Comparison of ENCODE assay signal across 29 cellular contexts in genomic region chr9:21205204-21205603, GRCh38. TPM values are rescaled to one million over a fixed set of nuclear protein-coding genes. Genes with fewer than 3 reads are reported as not detected.
A peak's percentile ranks its signal among the peaks of the same experiment; 100 is the strongest.
DNase-seq lines count a peak whose midpoint lies in the region; ATAC-seq and TF ChIP-seq lines count a peak whose summit lies in the region.
"Had no signal": no experiment of that assay in that cellular context is flagged by ENCODE, and none has a peak within 500 bp of the region (broad histone marks: within the 10 kb centered on the region; RNA-seq: fewer than 3 reads in every experiment).

No MANE protein-coding gene starts in this region.

- DNase-seq in activated CD8-positive, alpha-beta T cell treated with anti-CD3 and anti-CD28 coated beads for 36 hours: no peak
- no peak for DNase-seq in activated CD8-positive, alpha-beta T cell treated with anti-CD3 and anti-CD28 coated beads, Interleukin-2, amount 10 ng/mL, durations not matched to agents 7 days and 5 days
- no peak for DNase-seq in stimulated activated naive CD8-positive, alpha-beta T cell treated with anti-CD3 and anti-CD28 coated beads, Interleukin-15, Interleukin-2, amounts not matched to agents 100 U/mL and 50 U/mL, for 24 hours
- DNase-seq in stimulated activated naive CD8-positive, alpha-beta T cell treated with anti-CD3 and anti-CD28 coated beads, Interleukin-15, amount 100 ng/mL, for 72 hours: no peak
- DNase-seq in stimulated activated effector memory CD8-positive, alpha-beta T cell treated with anti-CD3 and anti-CD28 coated beads, Interleukin-12 subunit alpha, Interleukin-12 subunit beta, amount 100 ng/mL, for 72 hours (ENCODE audit: low spot score in 2 of 2): no peak
- DNase-seq in kidney glomerular epithelial cell (lab: John Stamatoyannopoulos, UW): no peak
- DNase-seq in esophagus squamous epithelium (lab: John Stamatoyannopoulos, UW): no peak
- DNase-seq: 8988T; ACHN; BE2C; C1 segment of cervical spinal cord; CD4-positive, alpha-beta memory T cell; CD4-positive, CD25-positive, alpha-beta regulatory T cell; CD8-positive, alpha-beta memory T cell; COR-L47; DMS 273 treated with DMSO at 0.1 percent for 48 hours; DMS153; DMS53; DMS79; DND-41; EL; GDM1 had no signal

- H3K27me3 Mint-ChIP-seq in activated CD8-positive, alpha-beta T cell treated with anti-CD3 and anti-CD28 coated beads for 36 hours: peaks cover 5% of the 10 kb centered on the region
- H3K27me3 Mint-ChIP-seq in activated CD8-positive, alpha-beta T cell treated with anti-CD3 and anti-CD28 coated beads, Interleukin-2, amount 10 ng/mL, durations not matched to agents 7 days and 5 days (ENCODE audit: low read depth): peaks cover 26% of the 10 kb centered on the region
- peaks cover 7% of the 10 kb centered on the region for H3K27me3 Mint-ChIP-seq in stimulated activated naive CD8-positive, alpha-beta T cell treated with anti-CD3 and anti-CD28 coated beads, Interleukin-15, amount 100 ng/mL, for 72 hours
- H3K27me3 Mint-ChIP-seq in activated T-helper 17 cell treated with anti-CD3 and anti-CD28 coated beads, Interleukin-2, amount 50 U/mL, for 72 hours: peaks cover 20% of the 10 kb centered on the region

- no peak overlapping the region for H3K27ac ChIP-seq in esophagus squamous epithelium
- H3K27ac ChIP-seq: BLaER1 had no signal

- H3K9me3 ChIP-seq in esophagus squamous epithelium: no peaks in the 10 kb centered on the region
- H3K9me3 ChIP-seq: BE2C had no signal

- TF ChIP-seq POLR2A in esophagus squamous epithelium (IDR thresholded peaks at IDR 0.05): no peak

- peak; percentile 42 for ATAC-seq in activated CD8-positive, alpha-beta T cell treated with anti-CD3 and anti-CD28 coated beads for 36 hours
- ATAC-seq in activated CD8-positive, alpha-beta T cell treated with anti-CD3 and anti-CD28 coated beads, Interleukin-2, amount 10 ng/mL, durations not matched to agents 7 days and 5 days: no peak
- ATAC-seq in stimulated activated naive CD8-positive, alpha-beta T cell treated with anti-CD3 and anti-CD28 coated beads, Interleukin-15, Interleukin-2, amounts not matched to agents 100 U/mL and 50 U/mL, for 24 hours: peak; percentile 49
- no peak for ATAC-seq in stimulated activated naive CD8-positive, alpha-beta T cell treated with anti-CD3 and anti-CD28 coated beads, Interleukin-15, amount 100 ng/mL, for 72 hours
- ATAC-seq in activated T-helper 17 cell treated with anti-CD3 and anti-CD28 coated beads, Interleukin-2, amount 50 U/mL, for 72 hours (replicated peaks): peak; percentile 62
- ATAC-seq in stimulated activated effector memory CD8-positive, alpha-beta T cell treated with anti-CD3 and anti-CD28 coated beads, Interleukin-12 subunit alpha, Interleukin-12 subunit beta, amount 100 ng/mL, for 72 hours: peak; percentile 86
- ATAC-seq: GM12878 had no signal

- no peak for TF ChIP-seq CTCF in activated CD8-positive, alpha-beta T cell treated with anti-CD3 and anti-CD28 coated beads for 36 hours (IDR thresholded peaks at IDR 0.05)
- TF ChIP-seq CTCF in esophagus squamous epithelium (IDR thresholded peaks at IDR 0.05): no peak

- peaks cover 5% of the 10 kb centered on the region for H3K4me1 Mint-ChIP-seq in activated CD8-positive, alpha-beta T cell treated with anti-CD3 and anti-CD28 coated beads for 36 hours (ENCODE audit: low read depth)
- H3K4me1 Mint-ChIP-seq in activated CD8-positive, alpha-beta T cell treated with anti-CD3 and anti-CD28 coated beads, Interleukin-2, amount 10 ng/mL, durations not matched to agents 7 days and 5 days (ENCODE audit: low read depth): no peaks in the 10 kb centered on the region
- H3K4me1 Mint-ChIP-seq in stimulated activated naive CD8-positive, alpha-beta T cell treated with anti-CD3 and anti-CD28 coated beads, Interleukin-15, amount 100 ng/mL, for 72 hours: peaks cover 5% of the 10 kb centered on the region
- H3K4me1 Mint-ChIP-seq in activated T-helper 17 cell treated with anti-CD3 and anti-CD28 coated beads, Interleukin-2, amount 50 U/mL, for 72 hours: no peaks in the 10 kb centered on the region
- no peaks in the 10 kb centered on the region for H3K4me1 Mint-ChIP-seq in stimulated activated effector memory CD8-positive, alpha-beta T cell treated with anti-CD3 and anti-CD28 coated beads, Interleukin-12 subunit alpha, Interleukin-12 subunit beta, amount 100 ng/mL, for 72 hours
- H3K4me1 Mint-ChIP-seq: CD4-positive, alpha-beta memory T cell; CD4-positive, CD25-positive, alpha-beta regulatory T cell; CD8-positive, alpha-beta memory T cell had no signal

- H3K9me3 Mint-ChIP-seq in activated CD8-positive, alpha-beta T cell treated with anti-CD3 and anti-CD28 coated beads for 36 hours: peaks cover 3% of the 10 kb centered on the region
- H3K9me3 Mint-ChIP-seq in activated CD8-positive, alpha-beta T cell treated with anti-CD3 and anti-CD28 coated beads, Interleukin-2, amount 10 ng/mL, durations not matched to agents 7 days and 5 days (ENCODE audit: insufficient read depth): no peaks in the 10 kb centered on the region
- H3K9me3 Mint-ChIP-seq in stimulated activated naive CD8-positive, alpha-beta T cell treated with anti-CD3 and anti-CD28 coated beads, Interleukin-15, amount 100 ng/mL, for 72 hours: no peaks in the 10 kb centered on the region
- H3K9me3 Mint-ChIP-seq in activated T-helper 17 cell treated with anti-CD3 and anti-CD28 coated beads, Interleukin-2, amount 50 U/mL, for 72 hours: no peaks in the 10 kb centered on the region
- H3K9me3 Mint-ChIP-seq in stimulated activated effector memory CD8-positive, alpha-beta T cell treated with anti-CD3 and anti-CD28 coated beads, Interleukin-12 subunit alpha, Interleukin-12 subunit beta, amount 100 ng/mL, for 72 hours: no peaks in the 10 kb centered on the region

- H3K36me3 Mint-ChIP-seq in activated CD8-positive, alpha-beta T cell treated with anti-CD3 and anti-CD28 coated beads for 36 hours (ENCODE audit: low read depth): no peaks in the 10 kb centered on the region
- H3K36me3 Mint-ChIP-seq in activated CD8-positive, alpha-beta T cell treated with anti-CD3 and anti-CD28 coated beads, Interleukin-2, amount 10 ng/mL, durations not matched to agents 7 days and 5 days (ENCODE audit: low read depth): no peaks in the 10 kb centered on the region
- H3K36me3 Mint-ChIP-seq in activated T-helper 17 cell treated with anti-CD3 and anti-CD28 coated beads, Interleukin-2, amount 50 U/mL, for 72 hours (ENCODE audit: low read depth): no peaks in the 10 kb centered on the region
- H3K36me3 Mint-ChIP-seq in stimulated activated effector memory CD8-positive, alpha-beta T cell treated with anti-CD3 and anti-CD28 coated beads, Interleukin-12 subunit alpha, Interleukin-12 subunit beta, amount 100 ng/mL, for 72 hours: no peaks in the 10 kb centered on the region
- H3K36me3 Mint-ChIP-seq: CD14-positive monocyte; CD4-positive, alpha-beta memory T cell; CD4-positive, CD25-positive, alpha-beta regulatory T cell; CD8-positive, alpha-beta memory T cell had no signal

- CTCF ChIA-PET in activated CD8-positive, alpha-beta T cell treated with anti-CD3 and anti-CD28 coated beads for 36 hours (lab: Charles Lee): no interaction called here
- CTCF ChIA-PET in activated CD8-positive, alpha-beta T cell treated with anti-CD3 and anti-CD28 coated beads, Interleukin-2, amount 10 ng/mL, durations not matched to agents 7 days and 5 days (lab: Charles Lee): interaction anchor here (1.3 kb wide), 1 partner anchor 8 kb away, joined by 3 read pairs; no protein-coding TSS in a partner anchor

- no peaks in the 10 kb centered on the region for H3K36me3 ChIP-seq in esophagus squamous epithelium
- H3K36me3 ChIP-seq: BE2C, BLaER1 had no signal

- no peaks in the 10 kb centered on the region for H3K27me3 ChIP-seq in esophagus squamous epithelium
- H3K27me3 ChIP-seq: BE2C, BLaER1 had no signal

- POLR2A ChIA-PET in activated CD8-positive, alpha-beta T cell treated with anti-CD3 and anti-CD28 coated beads for 36 hours (lab: Charles Lee): no interaction called here
- POLR2A ChIA-PET in activated CD8-positive, alpha-beta T cell treated with anti-CD3 and anti-CD28 coated beads, Interleukin-2, amount 10 ng/mL, durations not matched to agents 7 days and 5 days (lab: Charles Lee): no interaction called here

- H3K4me3 Mint-ChIP-seq in activated CD8-positive, alpha-beta T cell treated with anti-CD3 and anti-CD28 coated beads for 36 hours: no peak overlapping the region
- H3K4me3 Mint-ChIP-seq in activated CD8-positive, alpha-beta T cell treated with anti-CD3 and anti-CD28 coated beads, Interleukin-2, amount 10 ng/mL, durations not matched to agents 7 days and 5 days: no peak overlapping the region
- no peak overlapping the region for H3K4me3 Mint-ChIP-seq in stimulated activated naive CD8-positive, alpha-beta T cell treated with anti-CD3 and anti-CD28 coated beads, Interleukin-15, amount 100 ng/mL, for 72 hours
- H3K4me3 Mint-ChIP-seq in activated T-helper 17 cell treated with anti-CD3 and anti-CD28 coated beads, Interleukin-2, amount 50 U/mL, for 72 hours: no peak overlapping the region
- H3K4me3 Mint-ChIP-seq in stimulated activated effector memory CD8-positive, alpha-beta T cell treated with anti-CD3 and anti-CD28 coated beads, Interleukin-12 subunit alpha, Interleukin-12 subunit beta, amount 100 ng/mL, for 72 hours: no peak overlapping the region
- H3K4me3 Mint-ChIP-seq: CD14-positive monocyte; CD4-positive, alpha-beta memory T cell; CD4-positive, CD25-positive, alpha-beta regulatory T cell; CD8-positive, alpha-beta memory T cell had no signal

- intact Hi-C loops in activated CD8-positive, alpha-beta T cell treated with anti-CD3 and anti-CD28 coated beads for 36 hours (cut with micrococcal nuclease): no loop called here
- intact Hi-C loops in esophagus squamous epithelium (cut with DNase I): no loop called here

- no peak overlapping the region for H3K27ac Mint-ChIP-seq in activated CD8-positive, alpha-beta T cell treated with anti-CD3 and anti-CD28 coated beads for 36 hours
- no peak overlapping the region for H3K27ac Mint-ChIP-seq in activated CD8-positive, alpha-beta T cell treated with anti-CD3 and anti-CD28 coated beads, Interleukin-2, amount 10 ng/mL, durations not matched to agents 7 days and 5 days
- H3K27ac Mint-ChIP-seq in stimulated activated naive CD8-positive, alpha-beta T cell treated with anti-CD3 and anti-CD28 coated beads, Interleukin-15, amount 100 ng/mL, for 72 hours: no peak overlapping the region
- no peak overlapping the region for H3K27ac Mint-ChIP-seq in activated T-helper 17 cell treated with anti-CD3 and anti-CD28 coated beads, Interleukin-2, amount 50 U/mL, for 72 hours
- no peak overlapping the region for H3K27ac Mint-ChIP-seq in stimulated activated effector memory CD8-positive, alpha-beta T cell treated with anti-CD3 and anti-CD28 coated beads, Interleukin-12 subunit alpha, Interleukin-12 subunit beta, amount 100 ng/mL, for 72 hours
- H3K27ac Mint-ChIP-seq: CD14-positive monocyte; CD4-positive, alpha-beta memory T cell; CD4-positive, CD25-positive, alpha-beta regulatory T cell; CD8-positive, alpha-beta memory T cell had no signal

- H3K4me3 ChIP-seq in esophagus squamous epithelium: no peak overlapping the region
- H3K4me3 ChIP-seq: BLaER1, GM12878 had no signal

- no peaks in the 10 kb centered on the region for H3K4me1 ChIP-seq in esophagus squamous epithelium
- H3K4me1 ChIP-seq: BE2C, BLaER1 had no signal

RNA-seq across cellular contexts. Expression of gene IFNA10, which starts 1.7 kb away (rescaled TPM):
- not detected for total RNA-seq in activated CD8-positive, alpha-beta T cell treated with anti-CD3 and anti-CD28 coated beads for 36 hours
- total RNA-seq in activated CD8-positive, alpha-beta T cell treated with anti-CD3 and anti-CD28 coated beads, Interleukin-2, amount 10 ng/mL, durations not matched to agents 7 days and 5 days: not detected
- not detected for total RNA-seq in activated T-helper 17 cell treated with anti-CD3 and anti-CD28 coated beads, Interleukin-2, amount 50 U/mL, for 72 hours
- not detected for total RNA-seq in esophagus squamous epithelium
- total RNA-seq: A673; CD4-positive, alpha-beta memory T cell; CD4-positive, CD25-positive, alpha-beta regulatory T cell; CD8-positive, alpha-beta memory T cell; Daoy; G401; GM12878 had no signal

RNA-seq across cellular contexts. Expression of gene IFNA7, which starts 3.2 kb away (rescaled TPM):
- not detected for total RNA-seq in activated CD8-positive, alpha-beta T cell treated with anti-CD3 and anti-CD28 coated beads for 36 hours
- not detected for total RNA-seq in activated CD8-positive, alpha-beta T cell treated with anti-CD3 and anti-CD28 coated beads, Interleukin-2, amount 10 ng/mL, durations not matched to agents 7 days and 5 days
- total RNA-seq in activated T-helper 17 cell treated with anti-CD3 and anti-CD28 coated beads, Interleukin-2, amount 50 U/mL, for 72 hours: not detected
- not detected for total RNA-seq in esophagus squamous epithelium
- total RNA-seq: A673; CD4-positive, alpha-beta memory T cell; CD4-positive, CD25-positive, alpha-beta regulatory T cell; CD8-positive, alpha-beta memory T cell; Daoy; G401; GM12878 had no signal

RNA-seq across cellular contexts. Expression of gene IFNA16, which starts 11.9 kb away (rescaled TPM):
- total RNA-seq in activated CD8-positive, alpha-beta T cell treated with anti-CD3 and anti-CD28 coated beads for 36 hours: not detected
- not detected for total RNA-seq in activated CD8-positive, alpha-beta T cell treated with anti-CD3 and anti-CD28 coated beads, Interleukin-2, amount 10 ng/mL, durations not matched to agents 7 days and 5 days
- not detected for total RNA-seq in activated T-helper 17 cell treated with anti-CD3 and anti-CD28 coated beads, Interleukin-2, amount 50 U/mL, for 72 hours
- total RNA-seq in esophagus squamous epithelium: not detected
- total RNA-seq: A673; CD4-positive, alpha-beta memory T cell; CD4-positive, CD25-positive, alpha-beta regulatory T cell; CD8-positive, alpha-beta memory T cell; Daoy; G401; GM12878 had no signal

RNA-seq across cellular contexts. Expression of gene IFNA4, which starts 17.8 kb away (rescaled TPM):
- not detected for total RNA-seq in activated CD8-positive, alpha-beta T cell treated with anti-CD3 and anti-CD28 coated beads for 36 hours
- not detected for total RNA-seq in activated CD8-positive, alpha-beta T cell treated with anti-CD3 and anti-CD28 coated beads, Interleukin-2, amount 10 ng/mL, durations not matched to agents 7 days and 5 days
- total RNA-seq in activated T-helper 17 cell treated with anti-CD3 and anti-CD28 coated beads, Interleukin-2, amount 50 U/mL, for 72 hours: not detected
- not detected for total RNA-seq in esophagus squamous epithelium
- total RNA-seq: A673; CD4-positive, alpha-beta memory T cell; CD4-positive, CD25-positive, alpha-beta regulatory T cell; CD8-positive, alpha-beta memory T cell; Daoy; G401; GM12878 had no signal

RNA-seq across cellular contexts. Expression of gene IFNA17, which starts 22.8 kb away (rescaled TPM):
- total RNA-seq in activated CD8-positive, alpha-beta T cell treated with anti-CD3 and anti-CD28 coated beads for 36 hours: not detected
- not detected for total RNA-seq in activated CD8-positive, alpha-beta T cell treated with anti-CD3 and anti-CD28 coated beads, Interleukin-2, amount 10 ng/mL, durations not matched to agents 7 days and 5 days
- total RNA-seq in activated T-helper 17 cell treated with anti-CD3 and anti-CD28 coated beads, Interleukin-2, amount 50 U/mL, for 72 hours: not detected
- not detected for total RNA-seq in esophagus squamous epithelium
- total RNA-seq: A673; CD4-positive, alpha-beta memory T cell; CD4-positive, CD25-positive, alpha-beta regulatory T cell; CD8-positive, alpha-beta memory T cell; Daoy; G401; GM12878 had no signal

Comparison
In these comparisons a context has a peak if more than half of its experiments do, and no peak if none do; other contexts are left out.
1. ATAC-seq: peak in activated CD8-positive, alpha-beta T cell treated with anti-CD3 and anti-CD28 coated beads for 36 hours (single experiment), stimulated activated naive CD8-positive, alpha-beta T cell treated with anti-CD3 and anti-CD28 coated beads, Interleukin-15, Interleukin-2, amounts not matched to agents 100 U/mL and 50 U/mL, for 24 hours (single experiment), activated T-helper 17 cell treated with anti-CD3 and anti-CD28 coated beads, Interleukin-2, amount 50 U/mL, for 72 hours (single experiment) and stimulated activated effector memory CD8-positive, alpha-beta T cell treated with anti-CD3 and anti-CD28 coated beads, Interleukin-12 subunit alpha, Interleukin-12 subunit beta, amount 100 ng/mL, for 72 hours (single experiment); none in activated CD8-positive, alpha-beta T cell treated with anti-CD3 and anti-CD28 coated beads, Interleukin-2, amount 10 ng/mL, durations not matched to agents 7 days and 5 days (single experiment) and stimulated activated naive CD8-positive, alpha-beta T cell treated with anti-CD3 and anti-CD28 coated beads, Interleukin-15, amount 100 ng/mL, for 72 hours (single experiment).